8 cellular contexts compared by ENCODE assay signal in genomic region chr7:32729335-32729675, GRCh38.
DNase-seq lines count a peak whose midpoint lies in the region; FAIRE-seq and TF ChIP-seq lines count a peak whose summit lies in the region.
"Not testable (repeated sequence)": the region's sequence is repeated elsewhere in the genome, so short reads cannot be mapped to it uniquely, and the experiment has no call there.

No MANE protein-coding gene starts in this region.

- H4K8ac ChIP-seq in H1 (ENCODE audit: extremely low read depth, insufficient read depth, low read length), result not testable (repeated sequence)

- POLR2A ChIA-PET in CD8-positive, alpha-beta memory T cell (lab: Charles Lee); H1 (lab: Charles Lee; ENCODE audit: partially characterized antibody): not testable (repeated sequence)

- H3K4me1 Mint-ChIP-seq in CD8-positive, alpha-beta memory T cell, result peaks cover 2 to 13% (median 8%) of the 10 kb centered on the region in 3 donors
- not testable (repeated sequence) for H3K4me1 Mint-ChIP-seq in activated naive CD4-positive, alpha-beta T cell treated with anti-CD3 and anti-CD28 coated beads, Interleukin-2, amount 50 U/mL, for 24 hours

- intact Hi-C loops in tibial artery (cut with DNase I; ENCODE audit: low total_unique reads), result not testable (repeated sequence)

- not testable (repeated sequence) for H3K23me2 ChIP-seq in H1 (ENCODE audit: low read depth, low read length)

- not testable (repeated sequence) for H3K4me1 ChIP-seq in CD8-positive, alpha-beta memory T cell (ENCODE audit: insufficient read depth, low read length); SJCRH30; H1 (replicated peaks in 1 of 4; ENCODE audit: control insufficient read depth in 3 of 4, insufficient read depth in 4 of 4, low read length in 3 of 4); neutrophil (ENCODE audit: control insufficient read depth in 1 of 2, insufficient read depth in 1 of 2, low read depth in 1 of 2, low read length in 1 of 2)
- peaks cover 0 to 19% (median 2%) of the 10 kb centered on the region in 4 donors for H3K4me1 ChIP-seq in tibial artery

- H3K4me3 ChIP-seq in CD8-positive, alpha-beta memory T cell (ENCODE audit: low read length), result not testable (repeated sequence)
- peak overlapping the region; percentile 99 for H3K4me3 ChIP-seq in SJCRH30
- H3K4me3 ChIP-seq in H1 (ENCODE audit: extremely low read depth in 1 of 4, insufficient read depth in 2 of 4, low read depth in 3 of 4, low read length in 4 of 4), result peak overlapping the region; percentile 53 to 76 (median 68); a peak in 6 of 8 replicates
- peak overlapping the region; percentile 36; the same call in 1 of the 2 replicates for H3K4me3 ChIP-seq in iPS-18c (ENCODE audit: insufficient read depth, low read depth, low read length)
- peak overlapping the region; percentile 67 to 70 for H3K4me3 ChIP-seq in neutrophil (ENCODE audit: low read depth in 1 of 2, low read length in 1 of 2)
- H3K4me3 ChIP-seq in tibial artery, result peak overlapping the region; percentile 90 to 91

- TF ChIP-seq EP300 in H1 (IDR thresholded peaks at IDR 0.05; ENCODE audit: borderline replicate concordance in 1 of 2, low read depth in 2 of 2, low read length in 2 of 2), result not testable (repeated sequence)

- not testable (repeated sequence) for FAIRE-seq in H1 (lab: Jason Lieb, UNC)

- H3K9ac ChIP-seq in H1 (replicated peaks in 1 of 4; ENCODE audit: extremely low read depth in 1 of 4, low read depth in 3 of 4, low read length in 3 of 4), result not testable (repeated sequence)

- H3K27me3 Mint-ChIP-seq in CD8-positive, alpha-beta memory T cell, result peaks cover 13 to 18% of the 10 kb centered on the region in 2 donors
- H3K27me3 Mint-ChIP-seq in activated naive CD4-positive, alpha-beta T cell treated with anti-CD3 and anti-CD28 coated beads, Interleukin-2, amount 50 U/mL, for 24 hours, result peaks cover 18% of the 10 kb centered on the region

- H3K56ac ChIP-seq in H1 (replicated peaks; ENCODE audit: insufficient read length, low read depth, low read length), result not testable (repeated sequence)

- H3K18ac ChIP-seq in H1 (ENCODE audit: extremely low read depth, low read length), result not testable (repeated sequence)

- not testable (repeated sequence) for H3K27ac ChIP-seq in CD8-positive, alpha-beta memory T cell (ENCODE audit: low read depth, low read length); SJCRH30; H1 (ENCODE audit: low read depth, low read length); neutrophil; tibial artery

- H2AFZ ChIP-seq in H1 (ENCODE audit: low read length), result not testable (repeated sequence)

- H3K4ac ChIP-seq in H1 (replicated peaks; ENCODE audit: insufficient read length, low read depth, low read length), result not testable (repeated sequence)

- H4K5ac ChIP-seq in H1 (ENCODE audit: insufficient read length, low read depth, low read length), result not testable (repeated sequence)

- H3K23ac ChIP-seq in H1 (ENCODE audit: insufficient read length), result not testable (repeated sequence)

- not testable (repeated sequence) for H3K79me1 ChIP-seq in H1 (ENCODE audit: low read depth, low read length)

- not testable (repeated sequence) for H3K27ac Mint-ChIP-seq in CD8-positive, alpha-beta memory T cell; activated naive CD4-positive, alpha-beta T cell treated with anti-CD3 and anti-CD28 coated beads, Interleukin-2, amount 50 U/mL, for 24 hours

- 22% methylated on average over 5 of the region's 5 CpGs; no CpG with 5 or more reads in 1 of the 2 experiments for WGBS in H1 (ENCODE audit: extremely low coverage in 1 of 2, insufficient coverage in 1 of 2, insufficient read length in 1 of 2, insufficient replicate concordance in 2 of 2, low coverage in 1 of 2, low lambda C conversion rate in 2 of 2, missing lambda C conversion rate in 1 of 2), 2 experiments

- not testable (repeated sequence) for H2BK20ac ChIP-seq in H1 (ENCODE audit: low read length)

- not testable (repeated sequence) for H3K79me2 ChIP-seq in H1 (ENCODE audit: control insufficient read depth in 1 of 2, insufficient read depth in 2 of 2, low read length in 2 of 2)

- not testable (repeated sequence) for H2BK15ac ChIP-seq in H1 (ENCODE audit: low read length)

- H3K36me3 ChIP-seq in CD8-positive, alpha-beta memory T cell (ENCODE audit: insufficient read depth, low read length); SJCRH30; H1 (ENCODE audit: control insufficient read depth in 2 of 4, insufficient read depth in 4 of 4, low read length in 3 of 4); neutrophil; tibial artery: not testable (repeated sequence)

- H4K91ac ChIP-seq in H1 (replicated peaks; ENCODE audit: insufficient read length, low read length), result not testable (repeated sequence)

- not testable (repeated sequence) for TF ChIP-seq CTCF in H1 (IDR thresholded peaks at IDR 0.05; ENCODE audit: control extremely low read depth in 1 of 3, insufficient read depth in 1 of 3, low read depth in 1 of 3, low read length in 3 of 3); neutrophil (IDR thresholded peaks at IDR 0.05); tibial artery (IDR thresholded peaks at IDR 0.05)

- not testable (repeated sequence) for DNase-seq in CD8-positive, alpha-beta memory T cell; H1 (ENCODE audit: low read depth in 1 of 2, low spot score in 2 of 2); tibial artery
- peak; percentile 49 for DNase-seq in KBM-7
- peak in 1 of 2 experiments; percentile 24 for DNase-seq in SJCRH30

- peak overlapping the region; percentile 44 to 52; a peak in 3 of 4 replicates for H3K4me2 ChIP-seq in H1 (ENCODE audit: insufficient read depth in 1 of 2, low read depth in 2 of 2, low read length in 2 of 2)

- not testable (repeated sequence) for H2BK12ac ChIP-seq in H1 (ENCODE audit: low read depth, low read length)

- not testable (repeated sequence) for H3K9me3 ChIP-seq in CD8-positive, alpha-beta memory T cell (ENCODE audit: low read length); SJCRH30 (replicated peaks); H1 (ENCODE audit: insufficient read depth in 2 of 2, low read depth in 1 of 2, low read length in 1 of 2); iPS-18c (ENCODE audit: control insufficient read depth, insufficient read depth, low read length); neutrophil; tibial artery

- not testable (repeated sequence) for H3K27me3 ChIP-seq in CD8-positive, alpha-beta memory T cell (ENCODE audit: insufficient read depth, low read length, poor library complexity, severe bottlenecking); SJCRH30; H1 (replicated peaks in 1 of 4; ENCODE audit: control insufficient read depth in 3 of 4, extremely low read depth in 1 of 4, insufficient read depth in 3 of 4, low read length in 3 of 4); neutrophil; tibial artery

- H2BK120ac ChIP-seq in H1 (replicated peaks; ENCODE audit: low read depth, low read length), result not testable (repeated sequence)

- not testable (repeated sequence) for H2BK5ac ChIP-seq in H1 (ENCODE audit: low read depth, low read length)

- not testable (repeated sequence) for H2AK5ac ChIP-seq in H1 (ENCODE audit: low read depth, low read length)

- TF ChIP-seq POLR2A in H1 (IDR thresholded peaks at IDR 0.05; ENCODE audit: control extremely low read depth in 1 of 2, low read depth in 2 of 2, low read length in 2 of 2), result not testable (repeated sequence)

- peak overlapping the region; percentile 20 to 87 (median 62) for H3K4me3 Mint-ChIP-seq in CD8-positive, alpha-beta memory T cell
- peak overlapping the region; percentile 47 for H3K4me3 Mint-ChIP-seq in activated naive CD4-positive, alpha-beta T cell treated with anti-CD3 and anti-CD28 coated beads, Interleukin-2, amount 50 U/mL, for 24 hours

- in situ Hi-C loops in KBM-7 (cut with MboI; ENCODE audit: low pct_unique_long_range_greater_than_20kb, low sequenced_read_pairs), result not testable (repeated sequence)

- not testable (repeated sequence) for H3K9me3 Mint-ChIP-seq in CD8-positive, alpha-beta memory T cell; activated naive CD4-positive, alpha-beta T cell treated with anti-CD3 and anti-CD28 coated beads, Interleukin-2, amount 50 U/mL, for 24 hours

- not testable (repeated sequence) for TF ChIP-seq RAD21 in H1 (IDR thresholded peaks at IDR 0.05 in 1 of 2, conservative IDR thresholded peaks at IDR 0.05 in 1 of 2; ENCODE audit: low read depth in 2 of 2, low read length in 2 of 2)

- H4K20me1 ChIP-seq in H1 (replicated peaks in 1 of 2; ENCODE audit: control insufficient read depth in 1 of 2, insufficient read depth in 2 of 2, low read length in 2 of 2), result not testable (repeated sequence)

- CTCF ChIA-PET in CD8-positive, alpha-beta memory T cell (lab: Charles Lee); H1 (lab: Charles Lee; ENCODE audit: partially characterized antibody): not testable (repeated sequence)

- H3K36me3 Mint-ChIP-seq in CD8-positive, alpha-beta memory T cell; activated naive CD4-positive, alpha-beta T cell treated with anti-CD3 and anti-CD28 coated beads, Interleukin-2, amount 50 U/mL, for 24 hours: not testable (repeated sequence)

- not testable (repeated sequence) for H3K14ac ChIP-seq in H1 (ENCODE audit: insufficient read length)
